Comparison of ENCODE assay signal across 31 cellular contexts in the genomic region with DNA sequence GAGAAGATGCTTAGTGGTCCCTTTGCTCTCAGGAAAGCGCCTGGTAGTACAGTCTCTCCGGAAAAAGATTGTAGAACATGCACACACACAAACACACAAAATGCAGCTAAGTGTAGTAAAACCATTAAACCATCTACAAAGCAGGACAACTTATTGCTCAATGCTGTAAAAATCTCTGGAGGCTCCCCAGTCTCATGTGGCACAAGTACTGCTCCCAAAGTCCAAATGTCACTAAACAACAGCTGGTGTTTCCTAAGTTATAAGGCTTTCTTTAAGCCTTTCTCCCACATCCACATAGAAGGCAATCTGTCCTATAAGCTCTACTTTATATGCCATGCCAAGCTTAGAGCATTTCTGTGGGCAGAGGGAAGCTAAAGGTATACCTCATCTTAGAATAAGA. TPM values are rescaled to one million over a fixed set of nuclear protein-coding genes. Genes with fewer than 3 reads are reported as not detected.
DNase-seq lines count a peak whose midpoint lies in the region; ATAC-seq, FAIRE-seq and TF ChIP-seq lines count a peak whose summit lies in the region.
"Had no signal": no experiment of that assay in that cellular context is flagged by ENCODE, and none has a peak within 500 bp of the region (broad histone marks: within the 10 kb centered on the region; RNA-seq: fewer than 3 reads in every experiment).

No MANE protein-coding gene starts in this region.

- CTCF ChIA-PET in CD8-positive, alpha-beta T cell (lab: Charles Lee), result no interaction called here

- H3K27ac ChIP-seq in CD8-positive, alpha-beta T cell (ENCODE audit: low read depth, low read length), result no peak overlapping the region
- no peak overlapping the region for H3K27ac ChIP-seq in effector memory CD4-positive, alpha-beta T cell (ENCODE audit: insufficient read depth, low read length, poor library complexity, severe bottlenecking)
- H3K27ac ChIP-seq: A549, cardiac muscle cell, coronary artery, lower lobe of right lung, thoracic aorta had no signal

- H3K4me1 Mint-ChIP-seq in CD8-positive, alpha-beta T cell (ENCODE audit: low read depth), result no peaks in the 10 kb centered on the region
- H3K4me1 Mint-ChIP-seq: IgD-negative memory B cell, T-helper 17 cell had no signal

- intact Hi-C loops in left ventricle myocardium superior (cut with micrococcal nuclease), result no loop called here
- intact Hi-C loops in CD8-positive, alpha-beta T cell (cut with DNase I, micrococcal nuclease), result no loop called here

- FAIRE-seq in D721Med (lab: Jason Lieb, UNC), result peak; percentile 96
- FAIRE-seq: A549, astrocyte, GM18507, keratinocyte, TTC549 had no signal

- no peak overlapping the region for H3K27ac Mint-ChIP-seq in CD8-positive, alpha-beta T cell
- H3K27ac Mint-ChIP-seq: activated CD4-positive, alpha-beta memory T cell treated with anti-CD3 and anti-CD28 coated beads for 36 hours; activated T-cell treated with anti-CD3 and anti-CD28 coated beads, Interleukin-2, amount 50 U/mL, for 72 hours; effector memory CD8-positive, alpha-beta T cell; IgD-negative memory B cell; natural killer cell treated with Interleukin-12 subunit alpha and Interleukin-12 subunit beta and Interleukin-15 and Interleukin-18, amount 100 ng/mL, for 72 hours; T-helper 17 cell had no signal

- H3K36me3 Mint-ChIP-seq in CD8-positive, alpha-beta T cell, result no peaks in the 10 kb centered on the region
- H3K36me3 Mint-ChIP-seq: activated CD4-positive, alpha-beta memory T cell treated with anti-CD3 and anti-CD28 coated beads for 36 hours; IgD-negative memory B cell; natural killer cell treated with Interleukin-12 subunit alpha and Interleukin-12 subunit beta and Interleukin-15 and Interleukin-18, amount 100 ng/mL, for 72 hours had no signal

- H3K27me3 Mint-ChIP-seq in CD8-positive, alpha-beta T cell (ENCODE audit: low read depth), result peaks cover 12% of the 10 kb centered on the region
- H3K27me3 Mint-ChIP-seq: activated CD4-positive, alpha-beta memory T cell treated with anti-CD3 and anti-CD28 coated beads for 36 hours had no signal

- peak; percentile 70 for ATAC-seq in left ventricle myocardium superior
- no peak for ATAC-seq in CD8-positive, alpha-beta T cell
- ATAC-seq: A549; activated T-cell treated with anti-CD3 and anti-CD28 coated beads, Interleukin-2, amount 50 U/mL, for 72 hours; effector memory CD8-positive, alpha-beta T cell; lower lobe of right lung; natural killer cell treated with Interleukin-12 subunit alpha and Interleukin-12 subunit beta and Interleukin-15 and Interleukin-18, amount 100 ng/mL, for 72 hours; PC-3; T-helper 17 cell had no signal

- POLR2A ChIA-PET in CD8-positive, alpha-beta T cell (lab: Charles Lee), result no interaction called here

- no peaks in the 10 kb centered on the region for H3K4me1 ChIP-seq in CD8-positive, alpha-beta T cell (ENCODE audit: insufficient read depth, low read length)
- no peaks in the 10 kb centered on the region for H3K4me1 ChIP-seq in effector memory CD4-positive, alpha-beta T cell (ENCODE audit: control insufficient read depth, insufficient read depth, low read length, poor library complexity, severe bottlenecking)

- no peaks in the 10 kb centered on the region for H3K27me3 ChIP-seq in CD8-positive, alpha-beta T cell (ENCODE audit: insufficient read depth, low read length)
- no peaks in the 10 kb centered on the region for H3K27me3 ChIP-seq in effector memory CD4-positive, alpha-beta T cell (replicated peaks; ENCODE audit: control insufficient read depth, insufficient read depth, low read length, poor library complexity, severe bottlenecking)
- H3K27me3 ChIP-seq: cardiac muscle cell, heart left ventricle had no signal

- no peak overlapping the region for H3K4me3 Mint-ChIP-seq in CD8-positive, alpha-beta T cell
- H3K4me3 Mint-ChIP-seq: activated CD4-positive, alpha-beta memory T cell treated with anti-CD3 and anti-CD28 coated beads for 36 hours; activated T-cell treated with anti-CD3 and anti-CD28 coated beads, Interleukin-2, amount 50 U/mL, for 72 hours; effector memory CD8-positive, alpha-beta T cell; IgD-negative memory B cell; natural killer cell treated with Interleukin-12 subunit alpha and Interleukin-12 subunit beta and Interleukin-15 and Interleukin-18, amount 100 ng/mL, for 72 hours; T-helper 17 cell had no signal

- DNase-seq in D721Med (ENCODE audit: insufficient read length, low spot score) (no peak), NCI-H82 (lab: John Stamatoyannopoulos, UW) (peak; percentile 89), left ventricle myocardium superior (no peak), myocyte (ENCODE audit: low read depth) (peak; percentile 21), NCI-H69 (lab: John Stamatoyannopoulos, UW) (no peak), HPDE6-E6E7 (ENCODE audit: extremely low spot score) (no peak)
- DNase-seq in CD8-positive, alpha-beta T cell, result no peak
- DNase-seq in effector memory CD4-positive, alpha-beta T cell, result no peak
- DNase-seq: activated CD4-positive, alpha-beta memory T cell treated with anti-CD3 and anti-CD28 coated beads for 36 hours; activated T-cell treated with anti-CD3 and anti-CD28 coated beads, Interleukin-2, amount 50 U/mL, for 72 hours; effector memory CD8-positive, alpha-beta T cell; EL; HCEC 1CT; heart left ventricle; lower lobe of right lung; MV-4-11; NCI-H1436; PC-3; stimulated activated naive CD4-positive, alpha-beta T cell; T-helper 17 cell had no signal

- H3K9me3 ChIP-seq in CD8-positive, alpha-beta T cell (ENCODE audit: low read length), result no peaks in the 10 kb centered on the region
- H3K9me3 ChIP-seq in effector memory CD4-positive, alpha-beta T cell (ENCODE audit: control insufficient read depth, low read length), result no peaks in the 10 kb centered on the region
- H3K9me3 ChIP-seq: A549, heart left ventricle, lower lobe of right lung, thoracic aorta had no signal

- no peaks in the 10 kb centered on the region for H3K36me3 ChIP-seq in CD8-positive, alpha-beta T cell (ENCODE audit: insufficient read depth, low read length)
- H3K36me3 ChIP-seq in effector memory CD4-positive, alpha-beta T cell (ENCODE audit: control insufficient read depth, insufficient read depth, low read length), result no peaks in the 10 kb centered on the region
- H3K36me3 ChIP-seq: cardiac muscle cell, heart left ventricle, lower lobe of right lung, thoracic aorta had no signal

- no peaks in the 10 kb centered on the region for H3K9me3 Mint-ChIP-seq in CD8-positive, alpha-beta T cell
- H3K9me3 Mint-ChIP-seq: activated CD4-positive, alpha-beta memory T cell treated with anti-CD3 and anti-CD28 coated beads for 36 hours; activated T-cell treated with anti-CD3 and anti-CD28 coated beads, Interleukin-2, amount 50 U/mL, for 72 hours; effector memory CD8-positive, alpha-beta T cell; IgD-negative memory B cell; natural killer cell treated with Interleukin-12 subunit alpha and Interleukin-12 subunit beta and Interleukin-15 and Interleukin-18, amount 100 ng/mL, for 72 hours had no signal

- no peak for TF ChIP-seq CTCF in D721Med (IDR thresholded peaks at IDR 0.05; ENCODE audit: insufficient read depth, missing control alignments)
- TF ChIP-seq CTCF in CD8-positive, alpha-beta T cell (IDR thresholded peaks at IDR 0.05), result no peak

- no peak overlapping the region for H3K4me3 ChIP-seq in CD8-positive, alpha-beta T cell (ENCODE audit: low read depth, low read length)
- no peak overlapping the region for H3K4me3 ChIP-seq in effector memory CD4-positive, alpha-beta T cell (ENCODE audit: insufficient read depth, low read depth, low read length, poor library complexity, severe bottlenecking)
- H3K4me3 ChIP-seq: A549, cardiac muscle cell, coronary artery, heart left ventricle, lower lobe of right lung, skin epidermis, thoracic aorta had no signal

RNA-seq across cellular contexts. Expression of gene CDON, which starts 32.9 kb away (rescaled TPM):
- total RNA-seq in left ventricle myocardium superior (15.9 TPM), myocyte (73.4 and 147 TPM in 2 replicates)
- 22.6 TPM for polyA plus RNA-seq in myocyte (2012)
- 1 to 10 TPM in 1 of 2 experiments, under 1 TPM in 1; 1.00 to 1.1 TPM for total RNA-seq in CD8-positive, alpha-beta T cell
- polyA plus RNA-seq: IgD-negative memory B cell had no signal

Comparison
In these comparisons a context has a peak if more than half of its experiments do, and no peak if none do; other contexts are left out.
1. DNase-seq: peak in NCI-H82 (single experiment) and myocyte (single experiment); none in D721Med (single experiment), left ventricle myocardium superior (single experiment), CD8-positive, alpha-beta T cell (0 of 7), NCI-H69 (single experiment), effector memory CD4-positive, alpha-beta T cell (0 of 3) and HPDE6-E6E7 (single experiment).